Comparison of ENCODE assay signal across 22 cellular contexts in the genomic region with DNA sequence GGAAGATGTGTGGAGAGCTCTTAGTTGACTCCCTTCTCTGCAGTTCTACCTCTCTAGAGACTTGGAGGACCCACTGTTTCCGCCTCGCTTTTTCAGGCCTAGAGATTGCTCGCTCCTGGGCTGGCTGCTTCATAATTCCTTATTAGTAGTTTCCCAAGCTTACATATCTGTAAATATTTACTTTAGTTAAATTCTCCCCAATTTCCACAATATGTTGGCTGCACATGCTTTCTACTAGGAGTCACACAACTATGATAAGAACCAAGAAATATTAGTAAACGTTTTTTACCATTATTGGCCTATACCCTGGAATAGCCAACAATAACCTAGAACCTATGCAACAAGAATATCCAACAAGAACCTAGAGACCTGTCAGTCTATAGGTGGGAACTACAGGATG.
DNase-seq lines count a peak whose midpoint lies in the region; ATAC-seq and TF ChIP-seq lines count a peak whose summit lies in the region.
"Had no signal": no experiment of that assay in that cellular context is flagged by ENCODE, and none has a peak within 500 bp of the region (broad histone marks: within the 10 kb centered on the region; RNA-seq: fewer than 3 reads in every experiment).

No MANE protein-coding gene starts in this region.

- H3K27me3 ChIP-seq in mesenchymal stem cell (ENCODE audit: control insufficient read depth in 1 of 2, insufficient read depth in 1 of 2, low read length in 2 of 2): no peaks in the 10 kb centered on the region
- H3K27me3 ChIP-seq in neural progenitor cell: no peaks in the 10 kb centered on the region
- H3K27me3 ChIP-seq: BLaER1 had no signal

- no peaks in the 10 kb centered on the region for H3F3A ChIP-seq in neural progenitor cell (ENCODE audit: low read depth)

- no peak overlapping the region for H3K4ac ChIP-seq in mesenchymal stem cell (ENCODE audit: low read depth in 1 of 2, low read length in 2 of 2)

- no peak overlapping the region for H2BK12ac ChIP-seq in mesenchymal stem cell (ENCODE audit: low read length in 2 of 2)

- no peak overlapping the region for H3K18ac ChIP-seq in mesenchymal stem cell (ENCODE audit: low read depth in 1 of 2, low read length in 2 of 2)

- H3K4me3 Mint-ChIP-seq in activated T-cell treated with anti-CD3 and anti-CD28 coated beads, Interleukin-2, amount 50 U/mL, for 72 hours: no peak overlapping the region
- no peak overlapping the region for H3K4me3 Mint-ChIP-seq in activated T-helper 17 cell treated with anti-CD3 and anti-CD28 coated beads, Interleukin-2, amount 50 U/mL, for 72 hours
- no peak overlapping the region for H3K4me3 Mint-ChIP-seq in neural progenitor cell
- H3K4me3 Mint-ChIP-seq: CD4-positive, CD25-positive, alpha-beta regulatory T cell had no signal

- no peaks in the 10 kb centered on the region for H3K36me3 ChIP-seq in mesenchymal stem cell (ENCODE audit: control insufficient read depth in 1 of 2, insufficient read depth in 2 of 2, low read depth in 1 of 2, low read length in 2 of 2)
- H3K36me3 ChIP-seq in neural progenitor cell: no peaks in the 10 kb centered on the region
- H3K36me3 ChIP-seq: BLaER1 had no signal

- no peak overlapping the region for H3K14ac ChIP-seq in mesenchymal stem cell (ENCODE audit: low read length in 2 of 2)

- peaks cover 8 to 12% of the 10 kb centered on the region in 2 donors for H3K9me3 Mint-ChIP-seq in activated T-cell treated with anti-CD3 and anti-CD28 coated beads, Interleukin-2, amount 50 U/mL, for 72 hours
- peaks cover 9% of the 10 kb centered on the region for H3K9me3 Mint-ChIP-seq in activated T-helper 17 cell treated with anti-CD3 and anti-CD28 coated beads, Interleukin-2, amount 50 U/mL, for 72 hours
- no peaks in the 10 kb centered on the region for H3K9me3 Mint-ChIP-seq in neural progenitor cell

- peak overlapping the region; percentile 60 for H4K8ac ChIP-seq in mesenchymal stem cell (ENCODE audit: low read length)

- H2BK5ac ChIP-seq in mesenchymal stem cell (ENCODE audit: low read depth, low read length, poor library complexity, severe bottlenecking): no peak overlapping the region

- H4K20me1 ChIP-seq in neural progenitor cell (ENCODE audit: low read depth): no peaks in the 10 kb centered on the region
- H4K20me1 ChIP-seq: BLaER1 had no signal

- H3K4me2 ChIP-seq in mesenchymal stem cell (ENCODE audit: low read length, poor library complexity, severe bottlenecking) (no peak overlapping the region), neural progenitor cell (no peak overlapping the region)
- H3K4me2 ChIP-seq: BLaER1 had no signal

- TF ChIP-seq CTCF in neural progenitor cell (IDR thresholded peaks at IDR 0.05): no peak

- H3K4me1 ChIP-seq in mesenchymal stem cell (ENCODE audit: control insufficient read depth, insufficient read depth, low read depth, low read length) (no peaks in the 10 kb centered on the region), neural progenitor cell (no peaks in the 10 kb centered on the region)

- peak overlapping the region; percentile 14 for H3K27ac Mint-ChIP-seq in activated T-cell treated with anti-CD3 and anti-CD28 coated beads, Interleukin-2, amount 50 U/mL, for 72 hours
- H3K27ac Mint-ChIP-seq in activated T-helper 17 cell treated with anti-CD3 and anti-CD28 coated beads, Interleukin-2, amount 50 U/mL, for 72 hours: peak overlapping the region; percentile 59
- no peak overlapping the region for H3K27ac Mint-ChIP-seq in neural progenitor cell

- H3K9ac ChIP-seq in mesenchymal stem cell (ENCODE audit: low read length) (no peak overlapping the region), neural progenitor cell (no peak overlapping the region)
- H3K9ac ChIP-seq: BLaER1 had no signal

- ATAC-seq in activated T-cell treated with anti-CD3 and anti-CD28 coated beads, Interleukin-2, amount 50 U/mL, for 72 hours (replicated peaks in 1 of 2): no peak
- no peak for ATAC-seq in activated T-helper 17 cell treated with anti-CD3 and anti-CD28 coated beads, Interleukin-2, amount 50 U/mL, for 72 hours (replicated peaks)
- no peak for ATAC-seq in GM19467 (IDR thresholded peaks at IDR 0.05; ENCODE audit: unreplicated experiment)
- no peak for ATAC-seq in HG03439 (IDR thresholded peaks at IDR 0.05; ENCODE audit: unreplicated experiment)
- ATAC-seq: HepG2, K562 had no signal

- no peak for DNase-seq in activated T-cell treated with anti-CD3 and anti-CD28 coated beads, Interleukin-2, amount 50 U/mL, for 72 hours
- DNase-seq in activated T-cell treated with anti-CD3 and anti-CD28 coated beads, Interleukin-2, amount 50 U/mL, for 1 hour: no peak
- DNase-seq in mesenchymal stem cell (no peak), neural progenitor cell (ENCODE audit: low spot score) (no peak)
- DNase-seq: DMS53, MV-4-11, NCI-H1105, NCI-H146, NCI-H1930, NCI-H2107, NCI-H446 treated with DMSO at 0.1 percent for 48 hours, NCI-H526 treated with DMSO at 0.1 percent for 48 hours, RPMI8226, SHP77 treated with DMSO at 0.1 percent for 48 hours had no signal

- no peak overlapping the region for H4K91ac ChIP-seq in mesenchymal stem cell (ENCODE audit: low read length)

- H2AFZ ChIP-seq in mesenchymal stem cell (ENCODE audit: low read depth, low read length): no peak overlapping the region
- no peak overlapping the region for H2AFZ ChIP-seq in neural progenitor cell (replicated peaks)

- no peak overlapping the region for H2BK15ac ChIP-seq in mesenchymal stem cell (ENCODE audit: low read depth, poor library complexity, severe bottlenecking)

- H3K36me3 Mint-ChIP-seq in activated T-cell treated with anti-CD3 and anti-CD28 coated beads, Interleukin-2, amount 50 U/mL, for 72 hours (ENCODE audit: insufficient read depth in 2 of 2): peaks cover 12 to 23% of the 10 kb centered on the region in 2 donors
- H3K36me3 Mint-ChIP-seq in activated T-helper 17 cell treated with anti-CD3 and anti-CD28 coated beads, Interleukin-2, amount 50 U/mL, for 72 hours (ENCODE audit: low read depth): no peaks in the 10 kb centered on the region
- no peaks in the 10 kb centered on the region for H3K36me3 Mint-ChIP-seq in neural progenitor cell

- H3K9me3 ChIP-seq in mesenchymal stem cell (ENCODE audit: control insufficient read depth, low read length) (peaks cover 3% of the 10 kb centered on the region), neural progenitor cell (ENCODE audit: low read depth) (no peaks in the 10 kb centered on the region)

- no peaks in the 10 kb centered on the region for H3K79me1 ChIP-seq in mesenchymal stem cell (replicated peaks; ENCODE audit: low read length, poor library complexity, severe bottlenecking)

- no peaks in the 10 kb centered on the region for H3K27me3 Mint-ChIP-seq in activated T-cell treated with anti-CD3 and anti-CD28 coated beads, Interleukin-2, amount 50 U/mL, for 72 hours (ENCODE audit: low read depth)
- no peaks in the 10 kb centered on the region for H3K27me3 Mint-ChIP-seq in activated T-helper 17 cell treated with anti-CD3 and anti-CD28 coated beads, Interleukin-2, amount 50 U/mL, for 72 hours
- peaks cover 3% of the 10 kb centered on the region for H3K27me3 Mint-ChIP-seq in neural progenitor cell (ENCODE audit: insufficient read depth, low read depth)

- peaks cover 37% of the 10 kb centered on the region for H3K4me1 Mint-ChIP-seq in activated T-cell treated with anti-CD3 and anti-CD28 coated beads, Interleukin-2, amount 50 U/mL, for 72 hours (ENCODE audit: low read depth)
- peaks cover 22% of the 10 kb centered on the region for H3K4me1 Mint-ChIP-seq in activated T-helper 17 cell treated with anti-CD3 and anti-CD28 coated beads, Interleukin-2, amount 50 U/mL, for 72 hours
- no peaks in the 10 kb centered on the region for H3K4me1 Mint-ChIP-seq in neural progenitor cell

- no peak overlapping the region for H3K23ac ChIP-seq in mesenchymal stem cell (ENCODE audit: low read length in 2 of 2)

- WGBS in mesenchymal stem cell: 96% methylated on average over 4 of the region's 4 CpGs

- H3K27ac ChIP-seq in mesenchymal stem cell (ENCODE audit: low read length, poor library complexity, severe bottlenecking): no peak overlapping the region
- H3K27ac ChIP-seq in neural progenitor cell: no peak overlapping the region
- H3K27ac ChIP-seq: BLaER1, SK-N-MC had no signal

- H2AK5ac ChIP-seq in mesenchymal stem cell (ENCODE audit: low read length, severe bottlenecking): no peak overlapping the region

- no peaks in the 10 kb centered on the region for H3K79me2 ChIP-seq in neural progenitor cell (ENCODE audit: low read depth)

- H3K4me3 ChIP-seq in mesenchymal stem cell (ENCODE audit: insufficient read depth in 1 of 2, low read depth in 1 of 2, low read length in 2 of 2) (no peak overlapping the region), neural progenitor cell (no peak overlapping the region)
- H3K4me3 ChIP-seq: BLaER1, K562, SK-N-MC had no signal

- no peak overlapping the region for H2BK120ac ChIP-seq in mesenchymal stem cell (ENCODE audit: low read depth, low read length)
